In genomic region chr5:96648598-96648997, GRCh38 we compare ENCODE assay signal across 1 cellular context.
TF ChIP-seq lines count a peak whose summit lies in the region.

No MANE protein-coding gene starts in this region.

TF ChIP-seq in SK-N-SH treated with all-trans-retinoic acid at 6 μM for 48 hours, 23 proteins besides CTCF, POLR2A, EP300 and RAD21 (continued from another document):
- TF ChIP-seq TSHZ2 (CRISPR knock-in tag; IDR thresholded peaks at IDR 0.05) (no peak), CSDC2 (CRISPR knock-in tag; IDR thresholded peaks at IDR 0.05) (no peak), BACH2 (CRISPR knock-in tag; IDR thresholded peaks at IDR 0.05; ENCODE audit: borderline replicate concordance) (no peak)
- TF ChIP-seq, protein P1, sequence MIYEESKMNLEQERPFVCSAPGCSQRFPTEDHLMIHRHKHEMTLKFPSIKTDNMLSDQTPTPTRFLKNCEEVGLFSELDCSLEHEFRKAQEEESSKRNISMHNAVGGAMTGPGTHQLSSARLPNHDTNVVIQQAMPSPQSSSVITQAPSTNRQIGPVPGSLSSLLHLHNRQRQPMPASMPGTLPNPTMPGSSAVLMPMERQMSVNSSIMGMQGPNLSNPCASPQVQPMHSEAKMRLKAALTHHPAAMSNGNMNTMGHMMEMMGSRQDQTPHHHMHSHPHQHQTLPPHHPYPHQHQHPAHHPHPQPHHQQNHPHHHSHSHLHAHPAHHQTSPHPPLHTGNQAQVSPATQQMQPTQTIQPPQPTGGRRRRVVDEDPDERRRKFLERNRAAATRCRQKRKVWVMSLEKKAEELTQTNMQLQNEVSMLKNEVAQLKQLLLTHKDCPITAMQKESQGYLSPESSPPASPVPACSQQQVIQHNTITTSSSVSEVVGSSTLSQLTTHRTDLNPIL (CRISPR knock-in tag; IDR thresholded peaks at IDR 0.05; ENCODE audit: low read depth), result no peak
